Comparison of ENCODE assay signal across 19 cellular contexts in the genomic region with DNA sequence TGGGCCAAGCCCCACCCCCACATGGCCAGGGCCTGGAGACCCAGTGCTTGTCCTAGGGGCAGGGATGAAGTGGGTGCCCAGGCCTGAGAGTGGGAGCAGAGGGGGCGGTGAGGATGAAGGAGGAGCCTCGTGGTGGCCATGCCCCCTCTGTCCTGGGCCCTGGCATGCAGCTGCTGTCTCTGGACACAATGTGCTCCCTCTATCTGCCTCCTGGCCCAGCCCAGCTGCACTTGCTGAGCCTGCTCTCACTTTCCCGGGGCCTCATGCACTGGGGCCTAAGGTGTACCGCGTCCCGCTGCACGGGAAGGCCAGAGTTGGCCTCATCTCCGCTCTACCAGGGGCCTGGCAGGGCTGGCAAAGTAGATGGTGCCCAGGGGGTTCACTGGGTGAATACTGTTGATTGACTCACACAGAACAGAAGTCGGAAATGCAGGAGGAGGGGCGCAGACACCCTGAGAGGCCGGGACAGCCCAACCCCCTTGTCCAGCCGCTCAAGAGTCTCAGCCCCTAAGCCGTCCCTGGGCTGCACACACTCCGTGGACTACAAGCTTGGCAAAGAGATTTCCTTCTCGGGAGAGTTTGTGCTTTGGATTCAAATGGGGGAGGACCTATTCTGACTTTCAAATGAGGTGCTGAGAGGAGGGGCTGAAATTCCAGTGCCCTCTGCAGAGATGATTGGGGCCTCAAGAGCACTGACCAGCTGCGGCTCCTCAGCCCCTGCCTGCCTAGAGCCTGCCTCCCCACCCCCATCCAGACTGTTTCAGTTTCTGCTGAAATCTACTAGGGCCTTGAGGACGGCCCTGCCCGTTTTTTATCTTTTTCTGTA.
DNase-seq lines count a peak whose midpoint lies in the region; ATAC-seq and TF ChIP-seq lines count a peak whose summit lies in the region.
"Had no signal": no experiment of that assay in that cellular context is flagged by ENCODE, and none has a peak within 500 bp of the region (broad histone marks: within the 10 kb centered on the region; RNA-seq: fewer than 3 reads in every experiment).

No MANE protein-coding gene starts in this region.

- no peaks in the 10 kb centered on the region for H3K4me1 ChIP-seq in aorta (ENCODE audit: control insufficient read depth in 1 of 2, insufficient read depth in 2 of 2, low read length in 2 of 2)
- H3K4me1 ChIP-seq: A549, Peyer's patch had no signal

- no peak overlapping the region for H3K4me3 ChIP-seq in aorta (ENCODE audit: low read length in 2 of 2)
- H3K4me3 ChIP-seq: A549, esophagus muscularis mucosa, Peyer's patch, tibial nerve had no signal

- H3K36me3 ChIP-seq in aorta (ENCODE audit: control insufficient read depth in 1 of 2, insufficient read depth in 2 of 2, low read length in 1 of 2) = no peaks in the 10 kb centered on the region
- H3K36me3 ChIP-seq: esophagus muscularis mucosa, Peyer's patch had no signal

- WGBS in aorta, 2 donors = 79 to 82% methylated on average over 17 to 18 of the region's 18 CpGs

- peaks cover 40% of the 10 kb centered on the region for H3K4me1 Mint-ChIP-seq in nephron
- H3K4me1 Mint-ChIP-seq: activated T-helper 17 cell treated with anti-CD3 and anti-CD28 coated beads, Interleukin-2, amount 50 U/mL, for 72 hours had no signal

- H3K27me3 ChIP-seq in aorta (ENCODE audit: control insufficient read depth in 1 of 2, insufficient read depth in 2 of 2, low read length in 1 of 2) = no peaks in the 10 kb centered on the region
- H3K27me3 ChIP-seq: esophagus muscularis mucosa, Peyer's patch, tibial nerve had no signal

- peaks cover 11% of the 10 kb centered on the region for H3K9me3 Mint-ChIP-seq in nephron
- H3K9me3 Mint-ChIP-seq: activated T-helper 17 cell treated with anti-CD3 and anti-CD28 coated beads, Interleukin-2, amount 50 U/mL, for 72 hours had no signal

- intact Hi-C loops in Right ventricle myocardium superior (cut with DNase I) (no loop called here), Right ventricle myocardium inferior (cut with DNase I) (no loop called here), head of caudate nucleus (cut with DNase I) (no loop called here), aorta (cut with DNase I) (no loop called here)

- H3K27me3 Mint-ChIP-seq in nephron (ENCODE audit: low read depth) = peaks cover 3% of the 10 kb centered on the region
- H3K27me3 Mint-ChIP-seq: activated T-helper 17 cell treated with anti-CD3 and anti-CD28 coated beads, Interleukin-2, amount 50 U/mL, for 72 hours had no signal

- peak; percentile 25 for DNase-seq in Right ventricle myocardium superior
- DNase-seq in Right ventricle myocardium inferior (ENCODE audit: missing footprints) = no peak
- peak in 36 of 42 donors; percentile 37 to 90 (median 66) for DNase-seq in head of caudate nucleus
- peak; percentile 34 to 70 for DNase-seq in aorta
- no peak for DNase-seq in ureter (ENCODE audit: low spot score)
- DNase-seq in NCI-H2081 treated with DMSO at 0.1 percent for 48 hours (lab: John Stamatoyannopoulos, UW) = no peak
- DNase-seq in NCI-H2196 treated with DMSO at 0.1 percent for 48 hours (lab: John Stamatoyannopoulos, UW; ENCODE audit: unreplicated experiment) = no peak
- DNase-seq: amniotic stem cell; CD4-positive, alpha-beta T cell; DND-41; NCI-H187; Peyer's patch; stimulated activated CD4-positive, alpha-beta T cell treated with anti-CD3 and anti-CD28 coated beads, Interleukin-4, amount 100 ng/mL, for 24 hours had no signal

- TF ChIP-seq CTCF in nephron (IDR thresholded peaks at IDR 0.05; ENCODE audit: unreplicated experiment in 3 of 3) = no peak

- H3K36me3 Mint-ChIP-seq in nephron (ENCODE audit: low read depth) = peaks cover 6% of the 10 kb centered on the region

- peak overlapping the region; percentile 68 to 83 (median 72) for H3K27ac Mint-ChIP-seq in nephron
- H3K27ac Mint-ChIP-seq: activated T-helper 17 cell treated with anti-CD3 and anti-CD28 coated beads, Interleukin-2, amount 50 U/mL, for 72 hours; CD4-positive, alpha-beta T cell; natural killer cell treated with Interleukin-12 subunit alpha and Interleukin-12 subunit beta and Interleukin-15 and Interleukin-18, amount 100 ng/mL, for 72 hours had no signal

- H3K9me3 ChIP-seq in aorta (ENCODE audit: control insufficient read depth, low read length) = peaks cover 6% of the 10 kb centered on the region
- H3K9me3 ChIP-seq: A549 had no signal

- no peak overlapping the region for H3K27ac ChIP-seq in aorta (ENCODE audit: low read depth in 1 of 2, low read length in 2 of 2)
- H3K27ac ChIP-seq: A549, esophagus muscularis mucosa, Peyer's patch had no signal

- no peak overlapping the region for H3K4me3 Mint-ChIP-seq in nephron
- H3K4me3 Mint-ChIP-seq: activated T-helper 17 cell treated with anti-CD3 and anti-CD28 coated beads, Interleukin-2, amount 50 U/mL, for 72 hours; CD4-positive, alpha-beta T cell; natural killer cell treated with Interleukin-12 subunit alpha and Interleukin-12 subunit beta and Interleukin-15 and Interleukin-18, amount 100 ng/mL, for 72 hours had no signal

- ATAC-seq in Right ventricle myocardium superior (ENCODE audit: poor library complexity) (no peak), Right ventricle myocardium inferior (no peak), aorta (ENCODE audit: low FRiP score) (no peak)
- ATAC-seq: activated T-helper 17 cell treated with anti-CD3 and anti-CD28 coated beads, Interleukin-2, amount 50 U/mL, for 72 hours; natural killer cell treated with Interleukin-12 subunit alpha and Interleukin-12 subunit beta and Interleukin-15 and Interleukin-18, amount 100 ng/mL, for 72 hours had no signal

Comparison
In these comparisons a context has a peak if more than half of its experiments do, and no peak if none do; other contexts are left out.
1. DNase-seq: peak in Right ventricle myocardium superior (single experiment), head of caudate nucleus (36 of 42) and aorta (2 of 2); none in Right ventricle myocardium inferior (single experiment), ureter (single experiment), NCI-H2081 treated with DMSO at 0.1 percent for 48 hours (single experiment) and NCI-H2196 treated with DMSO at 0.1 percent for 48 hours (single experiment).